9 cellular contexts compared by ENCODE assay signal in the genomic region with DNA sequence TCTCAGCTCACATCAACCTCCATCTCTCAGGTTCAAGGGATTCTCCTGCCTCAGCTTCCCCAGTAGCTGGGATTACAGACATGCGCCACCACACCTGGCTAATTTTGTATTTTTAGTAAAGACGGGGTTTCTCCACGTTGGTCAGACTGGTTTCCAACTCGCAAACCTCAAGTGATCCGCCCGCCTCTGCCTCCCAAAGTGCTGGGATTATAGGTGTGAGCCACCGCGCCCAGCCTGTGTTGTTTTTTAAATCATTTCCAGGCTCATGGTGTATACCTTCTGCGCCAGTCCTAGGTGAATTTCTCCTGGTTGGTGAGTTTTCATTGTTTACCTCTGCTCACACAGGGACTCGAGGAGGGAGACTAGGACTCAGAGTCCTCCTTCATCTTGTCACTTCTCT. TPM values are rescaled to one million over a fixed set of nuclear protein-coding genes. Genes with fewer than 3 reads are reported as not detected.
A peak's percentile ranks its signal among the peaks of the same experiment; 100 is the strongest.
DNase-seq lines count a peak whose midpoint lies in the region; ATAC-seq and TF ChIP-seq lines count a peak whose summit lies in the region.
"Not testable (repeated sequence)": the region's sequence is repeated elsewhere in the genome, so short reads cannot be mapped to it uniquely, and the experiment has no call there.
"Had no signal": no experiment of that assay in that cellular context is flagged by ENCODE, and none has a peak within 500 bp of the region (broad histone marks: within the 10 kb centered on the region; RNA-seq: fewer than 3 reads in every experiment).

No MANE protein-coding gene starts in this region.

- peak overlapping the region; percentile 26 for H3K9ac ChIP-seq in iPS-15b (ENCODE audit: low read depth, low read length)

- H3K36me3 Mint-ChIP-seq in activated naive CD4-positive, alpha-beta T cell treated with anti-CD3 and anti-CD28 coated beads, Interleukin-2, amount 50 U/mL, for 72 hours: peaks cover 36 to 47% of the 10 kb centered on the region in 2 donors
- peaks cover 70% of the 10 kb centered on the region for H3K36me3 Mint-ChIP-seq in effector memory CD8-positive, alpha-beta T cell (ENCODE audit: insufficient read depth)
- H3K36me3 Mint-ChIP-seq in natural killer cell treated with Interleukin-12 subunit alpha and Interleukin-12 subunit beta and Interleukin-15 and Interleukin-18, amount 100 ng/mL, for 72 hours: peaks cover 16% of the 10 kb centered on the region
- H3K36me3 Mint-ChIP-seq in stimulated activated memory B cell treated with anti-CD40 and anti-IgM and Interleukin-4, amounts not matched to agents 10 μg/mL and 1 μg/mL and 100 μg/mL, for 72 hours: peaks cover 39% of the 10 kb centered on the region

- TF ChIP-seq CTCF in AG10803 (conservative IDR thresholded peaks at IDR 0.05; ENCODE audit: low read length); HEK293 (tag by site-specific recombination; IDR thresholded peaks at IDR 0.05): not testable (repeated sequence)

- not testable (repeated sequence) for ATAC-seq in activated naive CD4-positive, alpha-beta T cell treated with anti-CD3 and anti-CD28 coated beads, Interleukin-2, amount 50 U/mL, for 72 hours; effector memory CD8-positive, alpha-beta T cell (replicated peaks); natural killer cell treated with Interleukin-12 subunit alpha and Interleukin-12 subunit beta and Interleukin-15 and Interleukin-18, amount 100 ng/mL, for 72 hours; stimulated activated memory B cell treated with anti-CD40 and anti-IgM and Interleukin-4, amounts not matched to agents 10 μg/mL and 1 μg/mL and 100 μg/mL, for 72 hours

- H3K27ac ChIP-seq in HEK293 (ENCODE audit: extremely low read depth, low read depth, low read length): 0 out of 2 replicates have a peak overlapping the region, but pooled peaks have one; percentile 91
- not testable (repeated sequence) for H3K27ac ChIP-seq in SJSA1

- POLR2A ChIA-PET in HEK293 (lab: Yijun Ruan, JAX): interaction anchor here (1.8 kb wide), 1 partner anchor 13 kb away, joined by 8 read pairs; no protein-coding TSS in a partner anchor

- DNase-seq in AG10803 (ENCODE audit: low read depth); SJSA1 (ENCODE audit: low read depth in 1 of 2, low spot score in 2 of 2); activated naive CD4-positive, alpha-beta T cell treated with anti-CD3 and anti-CD28 coated beads, Interleukin-2, amount 50 U/mL, for 72 hours (ENCODE audit: low spot score in 2 of 2); effector memory CD8-positive, alpha-beta T cell; natural killer cell treated with Interleukin-12 subunit alpha and Interleukin-12 subunit beta and Interleukin-15 and Interleukin-18, amount 100 ng/mL, for 72 hours (ENCODE audit: low spot score): not testable (repeated sequence)

- CTCF ChIA-PET in HEK293 (lab: Yijun Ruan, JAX): interaction anchor here (0.7 kb wide), 1 partner anchor 1119 kb away, joined by 3 read pairs; no protein-coding TSS in a partner anchor

- not testable (repeated sequence) for H3K9me3 Mint-ChIP-seq in activated naive CD4-positive, alpha-beta T cell treated with anti-CD3 and anti-CD28 coated beads, Interleukin-2, amount 50 U/mL, for 72 hours; effector memory CD8-positive, alpha-beta T cell; natural killer cell treated with Interleukin-12 subunit alpha and Interleukin-12 subunit beta and Interleukin-15 and Interleukin-18, amount 100 ng/mL, for 72 hours; stimulated activated memory B cell treated with anti-CD40 and anti-IgM and Interleukin-4, amounts not matched to agents 10 μg/mL and 1 μg/mL and 100 μg/mL, for 72 hours

- H3K27me3 ChIP-seq in SJSA1 (replicated peaks): not testable (repeated sequence)
- peaks cover 23% of the 10 kb centered on the region for H3K27me3 ChIP-seq in iPS-15b (ENCODE audit: control insufficient read depth, insufficient read depth, low read length)

- H3K4me3 Mint-ChIP-seq in effector memory CD8-positive, alpha-beta T cell: peak overlapping the region; percentile 84 to 85
- H3K4me3 Mint-ChIP-seq in natural killer cell treated with Interleukin-12 subunit alpha and Interleukin-12 subunit beta and Interleukin-15 and Interleukin-18, amount 100 ng/mL, for 72 hours: peak overlapping the region; percentile 86
- peak overlapping the region; percentile 90 for H3K4me3 Mint-ChIP-seq in stimulated activated memory B cell treated with anti-CD40 and anti-IgM and Interleukin-4, amounts not matched to agents 10 μg/mL and 1 μg/mL and 100 μg/mL, for 72 hours

- not testable (repeated sequence) for H3K4me1 ChIP-seq in HEK293 (ENCODE audit: control insufficient read depth, insufficient read depth, low read length); SJSA1 (replicated peaks); iPS-15b (ENCODE audit: control insufficient read depth, insufficient read depth, low read length)

- H3K4me1 Mint-ChIP-seq in effector memory CD8-positive, alpha-beta T cell (ENCODE audit: low read depth in 2 of 2): peaks cover 47 to 48% of the 10 kb centered on the region in 2 donors
- peaks cover 47 to 48% of the 10 kb centered on the region in 2 donors for H3K4me1 Mint-ChIP-seq in natural killer cell treated with Interleukin-12 subunit alpha and Interleukin-12 subunit beta and Interleukin-15 and Interleukin-18, amount 100 ng/mL, for 72 hours (ENCODE audit: low read depth in 2 of 2)
- H3K4me1 Mint-ChIP-seq in stimulated activated memory B cell treated with anti-CD40 and anti-IgM and Interleukin-4, amounts not matched to agents 10 μg/mL and 1 μg/mL and 100 μg/mL, for 72 hours: peaks cover 68% of the 10 kb centered on the region

- H3K4me3 ChIP-seq in AG10803 (ENCODE audit: low read length) (peak overlapping the region; percentile 91), HEK293 (ENCODE audit: low read depth, low read length) (peak overlapping the region; percentile 97), SJSA1 (peak overlapping the region; percentile 93), iPS-15b (ENCODE audit: low read depth, low read length) (peak overlapping the region; percentile 76)

- H3K27ac Mint-ChIP-seq in activated naive CD4-positive, alpha-beta T cell treated with anti-CD3 and anti-CD28 coated beads, Interleukin-2, amount 50 U/mL, for 72 hours: peak overlapping the region; percentile 84 to 94
- peak overlapping the region; percentile 44 to 97 for H3K27ac Mint-ChIP-seq in effector memory CD8-positive, alpha-beta T cell
- H3K27ac Mint-ChIP-seq in natural killer cell treated with Interleukin-12 subunit alpha and Interleukin-12 subunit beta and Interleukin-15 and Interleukin-18, amount 100 ng/mL, for 72 hours: peak overlapping the region; percentile 88
- H3K27ac Mint-ChIP-seq in stimulated activated memory B cell treated with anti-CD40 and anti-IgM and Interleukin-4, amounts not matched to agents 10 μg/mL and 1 μg/mL and 100 μg/mL, for 72 hours: peak overlapping the region; percentile 88

- not testable (repeated sequence) for H3K9me3 ChIP-seq in HEK293 (ENCODE audit: control insufficient read depth, insufficient read depth, low read depth, low read length); SJSA1 (replicated peaks); iPS-15b (ENCODE audit: control insufficient read depth, insufficient read depth, low read length)

- H3K36me3 ChIP-seq in HEK293 (ENCODE audit: control insufficient read depth in 2 of 2, insufficient read depth in 1 of 2, low read length in 2 of 2) (peaks cover 22 to 52% of the 10 kb centered on the region in 2 experiments; a peak in 2 of 3 replicates), SJSA1 (peaks cover 35% of the 10 kb centered on the region), iPS-15b (ENCODE audit: control insufficient read depth, insufficient read depth, low read length) (peaks cover 22% of the 10 kb centered on the region)

- peaks cover 11 to 14% of the 10 kb centered on the region in 2 donors for H3K27me3 Mint-ChIP-seq in effector memory CD8-positive, alpha-beta T cell
- H3K27me3 Mint-ChIP-seq in natural killer cell treated with Interleukin-12 subunit alpha and Interleukin-12 subunit beta and Interleukin-15 and Interleukin-18, amount 100 ng/mL, for 72 hours: peaks cover 8 to 10% of the 10 kb centered on the region in 2 donors
- peaks cover 16% of the 10 kb centered on the region for H3K27me3 Mint-ChIP-seq in stimulated activated memory B cell treated with anti-CD40 and anti-IgM and Interleukin-4, amounts not matched to agents 10 μg/mL and 1 μg/mL and 100 μg/mL, for 72 hours

TF ChIP-seq in HEK293, 187 proteins besides CTCF, POLR2A, EP300 and RAD21:
- TF ChIP-seq KLF1 (tag by site-specific recombination; IDR thresholded peaks at IDR 0.05): 0 out of 2 replicates have a peak, but pooled peaks have one; percentile 16
TF ChIP-seq in HEK293: peak in this region for 1; not testable (repeated sequence) for 186.

RNA-seq across cellular contexts. Expression of a gene that starts 45.7 kb away (rescaled TPM):
- total RNA-seq in SJSA1 (2014; rRNA removed; shearing (Covaris generic)): not detected in 2 replicates
- 1 to 10 TPM in 1 of 2 donors, under 1 TPM in 1; 0.11 to 1.9 TPM for total RNA-seq in activated naive CD4-positive, alpha-beta T cell treated with anti-CD3 and anti-CD28 coated beads, Interleukin-2, amount 50 U/mL, for 72 hours
- total RNA-seq in natural killer cell treated with Interleukin-12 subunit alpha and Interleukin-12 subunit beta and Interleukin-15 and Interleukin-18, amount 100 ng/mL, for 72 hours: not detected
- total RNA-seq: lung microvascular endothelial cell had no signal
